22 cellular contexts compared by ENCODE assay signal in genomic region chr13:85651440-85651839, GRCh38.
DNase-seq lines count a peak whose midpoint lies in the region; ATAC-seq and TF ChIP-seq lines count a peak whose summit lies in the region.
"Had no signal": no experiment of that assay in that cellular context is flagged by ENCODE, and none has a peak within 500 bp of the region (broad histone marks: within the 10 kb centered on the region; RNA-seq: fewer than 3 reads in every experiment).

No MANE protein-coding gene starts in this region.

- peak overlapping the region; percentile 15; the same call in 1 of the 2 replicates for H3K4me2 ChIP-seq in OCI-LY3 (ENCODE audit: low read length)
- H3K4me2 ChIP-seq: neural progenitor cell had no signal

- no peaks in the 10 kb centered on the region for H3K36me3 ChIP-seq in OCI-LY3 (replicated peaks; ENCODE audit: low read depth, low read length)
- H3K36me3 ChIP-seq: adrenal gland, neural progenitor cell, WERI-Rb-1 had no signal

- no peaks in the 10 kb centered on the region; the same call in 1 of the 2 replicates for H3K9me3 ChIP-seq in OCI-LY3 (ENCODE audit: insufficient read depth, low read length)
- H3K9me3 ChIP-seq: adrenal gland had no signal

- H3K27ac ChIP-seq in OCI-LY3 (ENCODE audit: low read length), result no peak overlapping the region
- H3K27ac ChIP-seq: adrenal gland, coronary artery, neural progenitor cell, SK-N-MC, WERI-Rb-1 had no signal

- no peaks in the 10 kb centered on the region for H3K27me3 ChIP-seq in OCI-LY3 (ENCODE audit: low read depth, low read length)
- H3K27me3 ChIP-seq: adrenal gland, neural progenitor cell had no signal

- H3K79me2 ChIP-seq in OCI-LY3 (ENCODE audit: low read length), result no peaks in the 10 kb centered on the region

- no peak for ATAC-seq in GM21360 (IDR thresholded peaks at IDR 0.05; ENCODE audit: unreplicated experiment)
- ATAC-seq: sciatic nerve had no signal

- no peak for TF ChIP-seq CTCF in OCI-LY3 (IDR thresholded peaks at IDR 0.05; ENCODE audit: low read depth, low read length)
- no peak for TF ChIP-seq CTCF in epithelial cell of esophagus (IDR thresholded peaks at IDR 0.05; ENCODE audit: insufficient read depth, low read depth, low read length, missing control alignments)

- H3K4me3 ChIP-seq in OCI-LY3 (ENCODE audit: low read length), result no peak overlapping the region
- H3K4me3 ChIP-seq in epithelial cell of esophagus (ENCODE audit: low read length), result no peak overlapping the region
- H3K4me3 ChIP-seq: adrenal gland, coronary artery, neural progenitor cell, SK-N-MC had no signal

- H4K20me1 ChIP-seq in OCI-LY3 (ENCODE audit: insufficient read depth, low read length), result no peaks in the 10 kb centered on the region

- DNase-seq in HPDE6-E6E7 (ENCODE audit: extremely low spot score), result peak; percentile 63
- peak; percentile 95 for DNase-seq in epithelial cell of esophagus (ENCODE audit: low read depth)
- DNase-seq in putamen (ENCODE audit: low spot score), result peak; percentile 34
- DNase-seq in SW 1271 (lab: John Stamatoyannopoulos, UW), result no peak
- no peak for DNase-seq in NCI-H2029 treated with DMSO at 0.1 percent for 48 hours (lab: John Stamatoyannopoulos, UW)
- DNase-seq: activated CD4-positive, alpha-beta T cell treated with anti-CD3 and anti-CD28 coated beads, Interleukin-2, amount 10 ng/mL, durations not matched to agents 24 days and 14 days; activated naive CD4-positive, alpha-beta T cell; activated T-cell treated with anti-CD3 and anti-CD28 coated beads, Interleukin-2, amount 50 U/mL, for 48 hours; adrenal gland; CD4-positive, CD25-positive, alpha-beta regulatory T cell; HFFc6; KBM-7; NCI-H2029; posterior cingulate gyrus; stimulated activated CD4-positive, alpha-beta T cell treated with anti-CD3 and anti-CD28 coated beads, Interleukin-15, amount 100 ng/mL, for 24 hours; WERI-Rb-1 had no signal

- H3K4me1 ChIP-seq in OCI-LY3 (ENCODE audit: low read length), result peaks cover 10% of the 10 kb centered on the region
- H3K4me1 ChIP-seq: adrenal gland, neural progenitor cell had no signal

- H2AFZ ChIP-seq in OCI-LY3 (ENCODE audit: low read depth, low read length), result no peak overlapping the region
- H2AFZ ChIP-seq: neural progenitor cell had no signal

- H3K9ac ChIP-seq in OCI-LY3 (ENCODE audit: low read length), result no peak overlapping the region
- H3K9ac ChIP-seq: neural progenitor cell had no signal

Comparison
In these comparisons a context has a peak if more than half of its experiments do, and no peak if none do; other contexts are left out.
1. DNase-seq: peak in HPDE6-E6E7 (single experiment), epithelial cell of esophagus (single experiment) and putamen (single experiment); none in SW 1271 (0 of 2) and NCI-H2029 treated with DMSO at 0.1 percent for 48 hours (single experiment).